ENCODE assay signal across 10 cellular contexts in genomic region chr4:77126844-77127614, GRCh38.
DNase-seq lines count a peak whose midpoint lies in the region; ATAC-seq, FAIRE-seq and TF ChIP-seq lines count a peak whose summit lies in the region.
"Had no signal": no experiment of that assay in that cellular context is flagged by ENCODE, and none has a peak within 500 bp of the region (broad histone marks: within the 10 kb centered on the region; RNA-seq: fewer than 3 reads in every experiment).

No MANE protein-coding gene starts in this region.

- no peaks in the 10 kb centered on the region for H4K20me1 ChIP-seq in BLaER1

- no peak overlapping the region for H3K9ac ChIP-seq in BLaER1

- peak overlapping the region; percentile 45 for H3K27ac ChIP-seq in BLaER1

- H3K4me3 ChIP-seq in BLaER1, result no peak overlapping the region
- H3K4me3 ChIP-seq: adrenal gland had no signal

- peaks cover 24% of the 10 kb centered on the region for H3K4me1 ChIP-seq in BLaER1
- H3K4me1 ChIP-seq: adrenal gland had no signal

- peaks cover 5% of the 10 kb centered on the region for H3K9me3 Mint-ChIP-seq in activated naive CD8-positive, alpha-beta T cell treated with anti-CD3 and anti-CD28 coated beads, Interleukin-2, amount 50 U/mL, for 24 hours

- peaks cover 15% of the 10 kb centered on the region for H3K4me1 Mint-ChIP-seq in activated naive CD8-positive, alpha-beta T cell treated with anti-CD3 and anti-CD28 coated beads, Interleukin-2, amount 50 U/mL, for 24 hours

- ATAC-seq in GM19468 (IDR thresholded peaks at IDR 0.05; ENCODE audit: extremely low read depth, unreplicated experiment), result peak; percentile 69
- ATAC-seq in HG03432 (IDR thresholded peaks at IDR 0.05; ENCODE audit: unreplicated experiment), result peak; percentile 95
- ATAC-seq in activated naive CD8-positive, alpha-beta T cell treated with anti-CD3 and anti-CD28 coated beads, Interleukin-2, amount 50 U/mL, for 24 hours, result no peak

- H3K4me2 ChIP-seq in BLaER1, result peak overlapping the region; percentile 41

- no peak for DNase-seq in activated naive CD8-positive, alpha-beta T cell treated with anti-CD3 and anti-CD28 coated beads, Interleukin-2, amount 50 U/mL, for 24 hours
- no peak for DNase-seq in D721Med (ENCODE audit: insufficient read length, low spot score)
- DNase-seq in superior temporal gyrus (ENCODE audit: extremely low spot score), result no peak
- no peak for DNase-seq in NCI-H2196 treated with DMSO at 0.1 percent for 48 hours (lab: John Stamatoyannopoulos, UW; ENCODE audit: unreplicated experiment)
- DNase-seq in NCI-H2171 (lab: John Stamatoyannopoulos, UW), result no peak
- DNase-seq: adrenal gland, NCI-H1417 treated with DMSO at 0.1 percent for 48 hours had no signal

- peak overlapping the region; percentile 16 for H3K27ac Mint-ChIP-seq in activated naive CD8-positive, alpha-beta T cell treated with anti-CD3 and anti-CD28 coated beads, Interleukin-2, amount 50 U/mL, for 24 hours

- no peaks in the 10 kb centered on the region for H3K36me3 ChIP-seq in BLaER1
- H3K36me3 ChIP-seq: adrenal gland had no signal

- no peaks in the 10 kb centered on the region for H3K36me3 Mint-ChIP-seq in activated naive CD8-positive, alpha-beta T cell treated with anti-CD3 and anti-CD28 coated beads, Interleukin-2, amount 50 U/mL, for 24 hours (ENCODE audit: low read depth)

- H3K4me3 Mint-ChIP-seq in activated naive CD8-positive, alpha-beta T cell treated with anti-CD3 and anti-CD28 coated beads, Interleukin-2, amount 50 U/mL, for 24 hours, result no peak overlapping the region

- FAIRE-seq in D721Med (lab: Jason Lieb, UNC), result no peak

- H3K27me3 ChIP-seq in BLaER1, result no peaks in the 10 kb centered on the region
- H3K27me3 ChIP-seq: adrenal gland had no signal

- TF ChIP-seq CTCF in D721Med (IDR thresholded peaks at IDR 0.05; ENCODE audit: insufficient read depth, missing control alignments), result no peak

- peaks cover 27% of the 10 kb centered on the region for H3K9me3 ChIP-seq in BLaER1
- H3K9me3 ChIP-seq: adrenal gland had no signal

- H3K27me3 Mint-ChIP-seq in activated naive CD8-positive, alpha-beta T cell treated with anti-CD3 and anti-CD28 coated beads, Interleukin-2, amount 50 U/mL, for 24 hours, result no peaks in the 10 kb centered on the region
